8 cellular contexts compared by ENCODE assay signal in genomic region chr18:32339062-32339461, GRCh38.
"Had no signal": no experiment of that assay in that cellular context is flagged by ENCODE, and none has a peak within 500 bp of the region (broad histone marks: within the 10 kb centered on the region; RNA-seq: fewer than 3 reads in every experiment).

No MANE protein-coding gene starts in this region.

- FAIRE-seq: H1, H54, HTR-8/SVneo, K562 had no signal

- H3K4me3 ChIP-seq: GM23338, K562 had no signal

- H3K4me2 ChIP-seq: GM23338 had no signal

- ATAC-seq: GM23338, K562 had no signal

- H3K27ac Mint-ChIP-seq: GM23338 had no signal

- H2AFZ ChIP-seq: GM23338 had no signal

- H3K9me3 Mint-ChIP-seq: GM23338, H9 had no signal

- DNase-seq: H9, HCEC 1CT, IMR-90 had no signal
